In genomic region chr9:137825324-137825991, GRCh38 we compare ENCODE assay signal across 23 cellular contexts. TPM values are rescaled to one million over a fixed set of nuclear protein-coding genes. Genes with fewer than 3 reads are reported as not detected.
DNase-seq lines count a peak whose midpoint lies in the region; ATAC-seq and TF ChIP-seq lines count a peak whose summit lies in the region.
"Had no signal": no experiment of that assay in that cellular context is flagged by ENCODE, and none has a peak within 500 bp of the region (broad histone marks: within the 10 kb centered on the region; RNA-seq: fewer than 3 reads in every experiment).

No MANE protein-coding gene starts in this region.

- H3K4me3 ChIP-seq in right atrium auricular region, result no peak overlapping the region
- H3K4me3 ChIP-seq: cardiac muscle cell, GM23248, hepatocyte, upper lobe of left lung had no signal

- no peak overlapping the region for H3K4me3 Mint-ChIP-seq in effector memory CD8-positive, alpha-beta T cell
- H3K4me3 Mint-ChIP-seq: activated CD4-positive, alpha-beta memory T cell treated with anti-CD3 and anti-CD28 coated beads, Interleukin-2, amount 10 ng/mL, durations not matched to agents 7 days and 5 days; CD4-positive, alpha-beta memory T cell; neural crest cell had no signal

- H3K36me3 ChIP-seq in right atrium auricular region, result peaks cover 46% of the 10 kb centered on the region

- no peak for TF ChIP-seq CTCF in right atrium auricular region (IDR thresholded peaks at IDR 0.05)

- peak; percentile 50 for ATAC-seq in effector memory CD8-positive, alpha-beta T cell (replicated peaks)
- ATAC-seq in HG03196 (IDR thresholded peaks at IDR 0.05; ENCODE audit: unreplicated experiment) (no peak), HG03039 (IDR thresholded peaks at IDR 0.05; ENCODE audit: unreplicated experiment) (no peak)

- no peaks in the 10 kb centered on the region for H3K4me1 ChIP-seq in right atrium auricular region
- H3K4me1 ChIP-seq: upper lobe of left lung had no signal

- H3K27me3 Mint-ChIP-seq in effector memory CD8-positive, alpha-beta T cell, result no peaks in the 10 kb centered on the region
- H3K27me3 Mint-ChIP-seq: activated CD4-positive, alpha-beta memory T cell treated with anti-CD3 and anti-CD28 coated beads, Interleukin-2, amount 10 ng/mL, durations not matched to agents 7 days and 5 days; CD4-positive, alpha-beta memory T cell had no signal

- H3K9me3 Mint-ChIP-seq in effector memory CD8-positive, alpha-beta T cell, result no peaks in the 10 kb centered on the region
- H3K9me3 Mint-ChIP-seq: CD4-positive, alpha-beta memory T cell; neural crest cell had no signal

- intact Hi-C loops in cardiac septum (cut with DNase I), result no loop called here

- no peak overlapping the region for H3K27ac ChIP-seq in right atrium auricular region
- H3K27ac ChIP-seq: cardiac muscle cell, GM23248, hepatocyte, HL-60, RWPE1, upper lobe of left lung had no signal

- DNase-seq in cardiac septum (ENCODE audit: low spot score) (peak; percentile 27), right atrium auricular region (ENCODE audit: low spot score) (no peak), MV-4-11 (lab: John Stamatoyannopoulos, UW) (peak; percentile 68), glomerular visceral epithelial cell (ENCODE audit: extremely low spot score) (no peak), SIG-M5 treated with dmso at 0.1 percent for 504 hours (lab: John Stamatoyannopoulos, UW; ENCODE audit: unreplicated experiment) (no peak)
- DNase-seq in effector memory CD8-positive, alpha-beta T cell, result no peak
- DNase-seq: activated CD4-positive, alpha-beta memory T cell treated with anti-CD3 and anti-CD28 coated beads, Interleukin-2, amount 10 ng/mL, durations not matched to agents 7 days and 5 days; CD4-positive, alpha-beta memory T cell; effector memory CD4-positive, alpha-beta T cell; GM23248; kidney glomerular epithelial cell; mesendoderm; NCI-H1048; NCI-H69; stimulated activated naive CD4-positive, alpha-beta T cell treated with Interleukin-2 at 50 U/mL for 16 hours had no signal

- H3K9me3 ChIP-seq in right atrium auricular region, result peaks cover 0 to 8% of the 10 kb centered on the region in 2 donors
- H3K9me3 ChIP-seq: upper lobe of left lung had no signal

- peaks cover 46% of the 10 kb centered on the region for H3K36me3 Mint-ChIP-seq in effector memory CD8-positive, alpha-beta T cell (ENCODE audit: insufficient read depth)

- no peak overlapping the region for H3K27ac Mint-ChIP-seq in effector memory CD8-positive, alpha-beta T cell
- H3K27ac Mint-ChIP-seq: activated CD4-positive, alpha-beta memory T cell treated with anti-CD3 and anti-CD28 coated beads, Interleukin-2, amount 10 ng/mL, durations not matched to agents 7 days and 5 days had no signal

- no peaks in the 10 kb centered on the region for H3K27me3 ChIP-seq in right atrium auricular region
- H3K27me3 ChIP-seq: cardiac muscle cell, hepatocyte, upper lobe of left lung had no signal

- H3K4me1 Mint-ChIP-seq in effector memory CD8-positive, alpha-beta T cell (ENCODE audit: low read depth in 2 of 2), result peaks cover 7 to 13% of the 10 kb centered on the region in 2 donors
- H3K4me1 Mint-ChIP-seq: activated CD4-positive, alpha-beta memory T cell treated with anti-CD3 and anti-CD28 coated beads, Interleukin-2, amount 10 ng/mL, durations not matched to agents 7 days and 5 days; neural crest cell had no signal

RNA-seq across cellular contexts. Expression of gene CACNA1B, which starts 52.1 kb away (rescaled TPM):
- total RNA-seq in cardiac septum, result 0.70 TPM
- total RNA-seq in right atrium auricular region, result under 1 TPM; 0.04 to 0.41 TPM
- total RNA-seq: activated CD4-positive, alpha-beta memory T cell treated with anti-CD3 and anti-CD28 coated beads, Interleukin-2, amount 10 ng/mL, durations not matched to agents 7 days and 5 days; CD4-positive, alpha-beta memory T cell; GM23248 had no signal

Comparison
In these comparisons a context has a peak if more than half of its experiments do, and no peak if none do; other contexts are left out.
1. DNase-seq: peak in cardiac septum (single experiment) and MV-4-11 (single experiment); none in right atrium auricular region (single experiment), effector memory CD8-positive, alpha-beta T cell (0 of 3), glomerular visceral epithelial cell (single experiment) and SIG-M5 treated with dmso at 0.1 percent for 504 hours (single experiment).